ENCODE assay signal across 12 cellular contexts in genomic region chr3:53083496-53083895, GRCh38. TPM values are rescaled to one million over a fixed set of nuclear protein-coding genes. Genes with fewer than 3 reads are reported as not detected.
A peak's percentile ranks its signal among the peaks of the same experiment; 100 is the strongest.
DNase-seq lines count a peak whose midpoint lies in the region; ATAC-seq, FAIRE-seq and TF ChIP-seq lines count a peak whose summit lies in the region.
"Had no signal": no experiment of that assay in that cellular context is flagged by ENCODE, and none has a peak within 500 bp of the region (broad histone marks: within the 10 kb centered on the region; RNA-seq: fewer than 3 reads in every experiment).

No MANE protein-coding gene starts in this region.

- H4K20me1 ChIP-seq in astrocyte (ENCODE audit: insufficient read depth, low read length): no peaks in the 10 kb centered on the region

- no peak overlapping the region for H2AFZ ChIP-seq in astrocyte (ENCODE audit: low read depth, low read length)

- H3K27me3 Mint-ChIP-seq in astrocyte (ENCODE audit: low read depth, unreplicated experiment): peaks cover 2% of the 10 kb centered on the region
- no peaks in the 10 kb centered on the region for H3K27me3 Mint-ChIP-seq in stimulated activated memory B cell treated with anti-CD40 and anti-IgM and Interleukin-4, amounts not matched to agents 10 μg/mL and 1 μg/mL and 100 μg/mL, for 72 hours

- no peaks in the 10 kb centered on the region for H3K79me2 ChIP-seq in astrocyte (ENCODE audit: insufficient read depth, low read length)

- no peaks in the 10 kb centered on the region for H3K9me3 Mint-ChIP-seq in astrocyte (ENCODE audit: unreplicated experiment)
- no peaks in the 10 kb centered on the region for H3K9me3 Mint-ChIP-seq in stimulated activated effector memory CD8-positive, alpha-beta T cell treated with anti-CD3 and anti-CD28 coated beads, Interleukin-12 subunit alpha, Interleukin-12 subunit beta, amount 100 ng/mL, for 72 hours
- H3K9me3 Mint-ChIP-seq in stimulated activated memory B cell treated with anti-CD40 and anti-IgM and Interleukin-4, amounts not matched to agents 10 μg/mL and 1 μg/mL and 100 μg/mL, for 72 hours: no peaks in the 10 kb centered on the region

- no peaks in the 10 kb centered on the region for H3K4me1 Mint-ChIP-seq in astrocyte (ENCODE audit: low read depth, unreplicated experiment)
- H3K4me1 Mint-ChIP-seq in stimulated activated effector memory CD8-positive, alpha-beta T cell treated with anti-CD3 and anti-CD28 coated beads, Interleukin-12 subunit alpha, Interleukin-12 subunit beta, amount 100 ng/mL, for 72 hours: no peaks in the 10 kb centered on the region
- no peaks in the 10 kb centered on the region for H3K4me1 Mint-ChIP-seq in stimulated activated memory B cell treated with anti-CD40 and anti-IgM and Interleukin-4, amounts not matched to agents 10 μg/mL and 1 μg/mL and 100 μg/mL, for 72 hours

- peaks cover 10% of the 10 kb centered on the region for H3K4me1 ChIP-seq in astrocyte (ENCODE audit: insufficient read depth, low read length)
- H3K4me1 ChIP-seq: SJSA1 had no signal

- H3K4me2 ChIP-seq in astrocyte (ENCODE audit: low read length): peak overlapping the region; percentile 55

- in situ Hi-C loops in GM13977 (cut with MboI; ENCODE audit: low pct_unique_long_range_greater_than_20kb, low sequenced_read_pairs, unreplicated experiment): no loop called here

- TF ChIP-seq CTCF in astrocyte (IDR thresholded peaks at IDR 0.05; ENCODE audit: insufficient read depth, low read depth, low read length) (no peak), GM13977 (IDR thresholded peaks at IDR 0.05; ENCODE audit: extremely low read depth, insufficient read depth, missing control alignments) (no peak)

- no peak for ATAC-seq in stimulated activated effector memory CD8-positive, alpha-beta T cell treated with anti-CD3 and anti-CD28 coated beads, Interleukin-12 subunit alpha, Interleukin-12 subunit beta, amount 100 ng/mL, for 72 hours
- no peak for ATAC-seq in stimulated activated memory B cell treated with anti-CD40 and anti-IgM and Interleukin-4, amounts not matched to agents 10 μg/mL and 1 μg/mL and 100 μg/mL, for 72 hours

- no peak overlapping the region for H3K4me3 Mint-ChIP-seq in astrocyte (ENCODE audit: unreplicated experiment)
- H3K4me3 Mint-ChIP-seq in stimulated activated effector memory CD8-positive, alpha-beta T cell treated with anti-CD3 and anti-CD28 coated beads, Interleukin-12 subunit alpha, Interleukin-12 subunit beta, amount 100 ng/mL, for 72 hours: no peak overlapping the region
- H3K4me3 Mint-ChIP-seq in stimulated activated memory B cell treated with anti-CD40 and anti-IgM and Interleukin-4, amounts not matched to agents 10 μg/mL and 1 μg/mL and 100 μg/mL, for 72 hours: no peak overlapping the region

- H3K9ac ChIP-seq in astrocyte (ENCODE audit: low read length): peak overlapping the region; percentile 19

- DNase-seq in NCI-H345 (lab: John Stamatoyannopoulos, UW) (peak; percentile 18), NCI-H345 treated with DMSO at 0.1 percent for 48 hours (lab: John Stamatoyannopoulos, UW; ENCODE audit: unreplicated experiment) (no peak), astrocyte (ENCODE audit: low read depth) (peak; percentile 43), cardiac septum (ENCODE audit: low spot score) (peak; percentile 74), GM13977 (ENCODE audit: low spot score) (no peak), urothelium cell line (ENCODE audit: low spot score) (no peak)
- DNase-seq in stimulated activated effector memory CD8-positive, alpha-beta T cell treated with anti-CD3 and anti-CD28 coated beads, Interleukin-12 subunit alpha, Interleukin-12 subunit beta, amount 100 ng/mL, for 72 hours (ENCODE audit: low spot score in 2 of 2): no peak
- DNase-seq: glutamatergic neuron had no signal

- no peaks in the 10 kb centered on the region for H3K9me3 ChIP-seq in astrocyte (ENCODE audit: insufficient read depth, low read depth, low read length)
- H3K9me3 ChIP-seq: SJSA1, suprapubic skin had no signal

- H3K27me3 ChIP-seq in astrocyte (ENCODE audit: insufficient read depth, low read length): no peaks in the 10 kb centered on the region
- H3K27me3 ChIP-seq: SJSA1, suprapubic skin had no signal

- H3K36me3 Mint-ChIP-seq in astrocyte (ENCODE audit: low read depth, unreplicated experiment): peaks cover 3% of the 10 kb centered on the region
- peaks cover 16% of the 10 kb centered on the region for H3K36me3 Mint-ChIP-seq in stimulated activated effector memory CD8-positive, alpha-beta T cell treated with anti-CD3 and anti-CD28 coated beads, Interleukin-12 subunit alpha, Interleukin-12 subunit beta, amount 100 ng/mL, for 72 hours
- H3K36me3 Mint-ChIP-seq in stimulated activated memory B cell treated with anti-CD40 and anti-IgM and Interleukin-4, amounts not matched to agents 10 μg/mL and 1 μg/mL and 100 μg/mL, for 72 hours: peaks cover 18% of the 10 kb centered on the region

- no peak overlapping the region for H3K27ac ChIP-seq in astrocyte (ENCODE audit: low read depth, low read length)
- H3K27ac ChIP-seq: SJSA1, suprapubic skin had no signal

- H3K27ac Mint-ChIP-seq in astrocyte (ENCODE audit: unreplicated experiment): no peak overlapping the region
- peak overlapping the region; percentile 64 for H3K27ac Mint-ChIP-seq in stimulated activated effector memory CD8-positive, alpha-beta T cell treated with anti-CD3 and anti-CD28 coated beads, Interleukin-12 subunit alpha, Interleukin-12 subunit beta, amount 100 ng/mL, for 72 hours
- no peak overlapping the region for H3K27ac Mint-ChIP-seq in stimulated activated memory B cell treated with anti-CD40 and anti-IgM and Interleukin-4, amounts not matched to agents 10 μg/mL and 1 μg/mL and 100 μg/mL, for 72 hours

- FAIRE-seq in astrocyte (lab: Jason Lieb, UNC) (no peak), urothelium cell line (lab: Jason Lieb, UNC) (no peak)
- FAIRE-seq: A204.1 had no signal

- no peaks in the 10 kb centered on the region for H3K36me3 ChIP-seq in astrocyte (ENCODE audit: insufficient read depth, low read length)
- H3K36me3 ChIP-seq: SJSA1, suprapubic skin had no signal

- H3K4me3 ChIP-seq in astrocyte (ENCODE audit: insufficient read depth, low read depth, low read length): no peak overlapping the region
- H3K4me3 ChIP-seq: SJSA1, suprapubic skin had no signal

- intact Hi-C loops in cardiac septum (cut with DNase I): no loop called here

RNA-seq across cellular contexts. Expression of gene SFMBT1, which starts 37.6 kb away (rescaled TPM):
- 3.2 and 5.5 TPM in 2 replicates for total RNA-seq in astrocyte
- total RNA-seq in cardiac septum: 14.7 TPM

RNA-seq across cellular contexts. Expression of gene RFT1, which starts 46.7 kb away (rescaled TPM):
- total RNA-seq in astrocyte (19.2 and 23.0 TPM in 2 replicates), cardiac septum (8.6 TPM)

Comparison
In these comparisons a context has a peak if more than half of its experiments do, and no peak if none do; other contexts are left out.
1. DNase-seq: peak in NCI-H345 (single experiment), astrocyte (single experiment) and cardiac septum (single experiment); none in NCI-H345 treated with DMSO at 0.1 percent for 48 hours (single experiment), stimulated activated effector memory CD8-positive, alpha-beta T cell treated with anti-CD3 and anti-CD28 coated beads, Interleukin-12 subunit alpha, Interleukin-12 subunit beta, amount 100 ng/mL, for 72 hours (0 of 2), GM13977 (single experiment) and urothelium cell line (single experiment).